1 cellular context compared by ENCODE assay signal in genomic region chr15:73991726-73992593, GRCh38.
TF ChIP-seq lines count a peak whose summit lies in the region.

TSS of gene STOML1 (minus strand) at chr15:73992295. CDS start at chr15:73992223, 72 bp downstream.

TF ChIP-seq in WTC11, 78 proteins besides CTCF, POLR2A, EP300 and RAD21 (continued from another document):
- TF ChIP-seq, protein P1, sequence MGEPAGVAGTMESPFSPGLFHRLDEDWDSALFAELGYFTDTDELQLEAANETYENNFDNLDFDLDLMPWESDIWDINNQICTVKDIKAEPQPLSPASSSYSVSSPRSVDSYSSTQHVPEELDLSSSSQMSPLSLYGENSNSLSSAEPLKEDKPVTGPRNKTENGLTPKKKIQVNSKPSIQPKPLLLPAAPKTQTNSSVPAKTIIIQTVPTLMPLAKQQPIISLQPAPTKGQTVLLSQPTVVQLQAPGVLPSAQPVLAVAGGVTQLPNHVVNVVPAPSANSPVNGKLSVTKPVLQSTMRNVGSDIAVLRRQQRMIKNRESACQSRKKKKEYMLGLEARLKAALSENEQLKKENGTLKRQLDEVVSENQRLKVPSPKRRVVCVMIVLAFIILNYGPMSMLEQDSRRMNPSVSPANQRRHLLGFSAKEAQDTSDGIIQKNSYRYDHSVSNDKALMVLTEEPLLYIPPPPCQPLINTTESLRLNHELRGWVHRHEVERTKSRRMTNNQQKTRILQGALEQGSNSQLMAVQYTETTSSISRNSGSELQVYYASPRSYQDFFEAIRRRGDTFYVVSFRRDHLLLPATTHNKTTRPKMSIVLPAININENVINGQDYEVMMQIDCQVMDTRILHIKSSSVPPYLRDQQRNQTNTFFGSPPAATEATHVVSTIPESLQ (CRISPR knock-in tag; IDR thresholded peaks at IDR 0.05) = no peak
- TF ChIP-seq JUN (CRISPR knock-in tag; IDR thresholded peaks at IDR 0.05) = no peak
- no peak for TF ChIP-seq AFF4 (CRISPR knock-in tag; IDR thresholded peaks at IDR 0.05; ENCODE audit: borderline replicate concordance)
- no peak for TF ChIP-seq MYBL2 (CRISPR knock-in tag; IDR thresholded peaks at IDR 0.05)
- peak; percentile 64; the same call in 1 of the 2 replicates for TF ChIP-seq FOXK1 (CRISPR knock-in tag; IDR thresholded peaks at IDR 0.05)
- no peak for TF ChIP-seq ZNF317 (CRISPR knock-in tag; IDR thresholded peaks at IDR 0.05; ENCODE audit: borderline replicate concordance, low read depth)
- TF ChIP-seq ZNF219 (CRISPR knock-in tag; IDR thresholded peaks at IDR 0.05; ENCODE audit: borderline replicate concordance) = no peak
- 0 out of 2 replicates have a peak, but pooled peaks have one; percentile 70 for TF ChIP-seq TEAD1 (CRISPR knock-in tag; IDR thresholded peaks at IDR 0.05)
- peak; percentile 83; the same call in 1 of the 2 replicates for TF ChIP-seq ETV6 (CRISPR knock-in tag; IDR thresholded peaks at IDR 0.05)
- TF ChIP-seq TEAD4 (CRISPR knock-in tag; IDR thresholded peaks at IDR 0.05) = no peak
- no peak for TF ChIP-seq ESRRA (CRISPR knock-in tag; IDR thresholded peaks at IDR 0.05; ENCODE audit: borderline replicate concordance)
- no peak for TF ChIP-seq ZNF671 (CRISPR knock-in tag; IDR thresholded peaks at IDR 0.05)
- no peak for TF ChIP-seq ATF3 (CRISPR knock-in tag; conservative IDR thresholded peaks at IDR 0.05)
- no peak for TF ChIP-seq ZNF138 (CRISPR knock-in tag; conservative IDR thresholded peaks at IDR 0.05)
- 0 out of 2 replicates have a peak, but pooled peaks have one; percentile 54 for TF ChIP-seq E2F5 (CRISPR knock-in tag; IDR thresholded peaks at IDR 0.05)
- no peak for TF ChIP-seq JAZF1 (CRISPR knock-in tag; IDR thresholded peaks at IDR 0.05)
- no peak for TF ChIP-seq EMX1 (CRISPR knock-in tag; IDR thresholded peaks at IDR 0.05)
- TF ChIP-seq NFYB (CRISPR knock-in tag; conservative IDR thresholded peaks at IDR 0.05; ENCODE audit: low read depth) = no peak
- no peak for TF ChIP-seq FOXP1 (CRISPR knock-in tag; IDR thresholded peaks at IDR 0.05; ENCODE audit: borderline replicate concordance)
- TF ChIP-seq, protein P2, sequence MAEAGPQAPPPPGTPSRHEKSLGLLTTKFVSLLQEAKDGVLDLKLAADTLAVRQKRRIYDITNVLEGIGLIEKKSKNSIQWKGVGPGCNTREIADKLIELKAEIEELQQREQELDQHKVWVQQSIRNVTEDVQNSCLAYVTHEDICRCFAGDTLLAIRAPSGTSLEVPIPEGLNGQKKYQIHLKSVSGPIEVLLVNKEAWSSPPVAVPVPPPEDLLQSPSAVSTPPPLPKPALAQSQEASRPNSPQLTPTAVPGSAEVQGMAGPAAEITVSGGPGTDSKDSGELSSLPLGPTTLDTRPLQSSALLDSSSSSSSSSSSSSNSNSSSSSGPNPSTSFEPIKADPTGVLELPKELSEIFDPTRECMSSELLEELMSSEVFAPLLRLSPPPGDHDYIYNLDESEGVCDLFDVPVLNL (CRISPR knock-in tag; IDR thresholded peaks at IDR 0.05; ENCODE audit: borderline replicate concordance, low read depth) = no peak
- TF ChIP-seq ZNF121 (CRISPR knock-in tag; IDR thresholded peaks at IDR 0.05) = no peak
- TF ChIP-seq ZNF396 (CRISPR knock-in tag; IDR thresholded peaks at IDR 0.05; ENCODE audit: borderline replicate concordance) = no peak
- TF ChIP-seq SMAD3 (CRISPR knock-in tag; IDR thresholded peaks at IDR 0.05; ENCODE audit: borderline replicate concordance) = no peak
- no peak for TF ChIP-seq STAT6 (CRISPR knock-in tag; conservative IDR thresholded peaks at IDR 0.05; ENCODE audit: low read depth)
- no peak for TF ChIP-seq ATF2 (CRISPR knock-in tag; IDR thresholded peaks at IDR 0.05; ENCODE audit: borderline replicate concordance, low read depth)
- TF ChIP-seq FOXJ3 (CRISPR knock-in tag; IDR thresholded peaks at IDR 0.05; ENCODE audit: borderline replicate concordance) = no peak
- TF ChIP-seq, protein P3, sequence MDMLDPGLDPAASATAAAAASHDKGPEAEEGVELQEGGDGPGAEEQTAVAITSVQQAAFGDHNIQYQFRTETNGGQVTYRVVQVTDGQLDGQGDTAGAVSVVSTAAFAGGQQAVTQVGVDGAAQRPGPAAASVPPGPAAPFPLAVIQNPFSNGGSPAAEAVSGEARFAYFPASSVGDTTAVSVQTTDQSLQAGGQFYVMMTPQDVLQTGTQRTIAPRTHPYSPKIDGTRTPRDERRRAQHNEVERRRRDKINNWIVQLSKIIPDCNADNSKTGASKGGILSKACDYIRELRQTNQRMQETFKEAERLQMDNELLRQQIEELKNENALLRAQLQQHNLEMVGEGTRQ (CRISPR knock-in tag; IDR thresholded peaks at IDR 0.05) = peak; percentile 40; the same call in 1 of the 2 replicates
- TF ChIP-seq, protein P4, sequence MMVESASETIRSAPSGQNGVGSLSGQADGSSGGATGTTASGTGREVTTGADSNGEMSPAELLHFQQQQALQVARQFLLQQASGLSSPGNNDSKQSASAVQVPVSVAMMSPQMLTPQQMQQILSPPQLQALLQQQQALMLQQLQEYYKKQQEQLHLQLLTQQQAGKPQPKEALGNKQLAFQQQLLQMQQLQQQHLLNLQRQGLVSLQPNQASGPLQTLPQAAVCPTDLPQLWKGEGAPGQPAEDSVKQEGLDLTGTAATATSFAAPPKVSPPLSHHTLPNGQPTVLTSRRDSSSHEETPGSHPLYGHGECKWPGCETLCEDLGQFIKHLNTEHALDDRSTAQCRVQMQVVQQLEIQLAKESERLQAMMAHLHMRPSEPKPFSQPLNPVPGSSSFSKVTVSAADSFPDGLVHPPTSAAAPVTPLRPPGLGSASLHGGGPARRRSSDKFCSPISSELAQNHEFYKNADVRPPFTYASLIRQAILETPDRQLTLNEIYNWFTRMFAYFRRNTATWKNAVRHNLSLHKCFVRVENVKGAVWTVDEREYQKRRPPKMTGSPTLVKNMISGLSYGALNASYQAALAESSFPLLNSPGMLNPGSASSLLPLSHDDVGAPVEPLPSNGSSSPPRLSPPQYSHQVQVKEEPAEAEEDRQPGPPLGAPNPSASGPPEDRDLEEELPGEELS (CRISPR knock-in tag; IDR thresholded peaks at IDR 0.05) = peak; percentile 46; the same call in 1 of the 2 replicates
- TF ChIP-seq, protein P5, sequence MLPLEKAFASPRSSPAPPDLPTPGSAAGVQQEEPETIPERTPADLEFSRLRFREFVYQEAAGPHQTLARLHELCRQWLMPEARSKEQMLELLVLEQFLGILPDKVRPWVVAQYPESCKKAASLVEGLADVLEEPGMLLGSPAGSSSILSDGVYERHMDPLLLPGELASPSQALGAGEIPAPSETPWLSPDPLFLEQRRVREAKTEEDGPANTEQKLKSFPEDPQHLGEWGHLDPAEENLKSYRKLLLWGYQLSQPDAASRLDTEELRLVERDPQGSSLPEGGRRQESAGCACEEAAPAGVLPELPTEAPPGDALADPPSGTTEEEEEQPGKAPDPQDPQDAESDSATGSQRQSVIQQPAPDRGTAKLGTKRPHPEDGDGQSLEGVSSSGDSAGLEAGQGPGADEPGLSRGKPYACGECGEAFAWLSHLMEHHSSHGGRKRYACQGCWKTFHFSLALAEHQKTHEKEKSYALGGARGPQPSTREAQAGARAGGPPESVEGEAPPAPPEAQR (CRISPR knock-in tag; IDR thresholded peaks at IDR 0.05) = no peak
- peak; percentile 93 for TF ChIP-seq SP1 (CRISPR knock-in tag; conservative IDR thresholded peaks at IDR 0.05)
- TF ChIP-seq, protein P6, sequence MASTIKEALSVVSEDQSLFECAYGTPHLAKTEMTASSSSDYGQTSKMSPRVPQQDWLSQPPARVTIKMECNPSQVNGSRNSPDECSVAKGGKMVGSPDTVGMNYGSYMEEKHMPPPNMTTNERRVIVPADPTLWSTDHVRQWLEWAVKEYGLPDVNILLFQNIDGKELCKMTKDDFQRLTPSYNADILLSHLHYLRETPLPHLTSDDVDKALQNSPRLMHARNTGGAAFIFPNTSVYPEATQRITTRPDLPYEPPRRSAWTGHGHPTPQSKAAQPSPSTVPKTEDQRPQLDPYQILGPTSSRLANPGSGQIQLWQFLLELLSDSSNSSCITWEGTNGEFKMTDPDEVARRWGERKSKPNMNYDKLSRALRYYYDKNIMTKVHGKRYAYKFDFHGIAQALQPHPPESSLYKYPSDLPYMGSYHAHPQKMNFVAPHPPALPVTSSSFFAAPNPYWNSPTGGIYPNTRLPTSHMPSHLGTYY (CRISPR knock-in tag; IDR thresholded peaks at IDR 0.05) = no peak
- TF ChIP-seq, protein P7, sequence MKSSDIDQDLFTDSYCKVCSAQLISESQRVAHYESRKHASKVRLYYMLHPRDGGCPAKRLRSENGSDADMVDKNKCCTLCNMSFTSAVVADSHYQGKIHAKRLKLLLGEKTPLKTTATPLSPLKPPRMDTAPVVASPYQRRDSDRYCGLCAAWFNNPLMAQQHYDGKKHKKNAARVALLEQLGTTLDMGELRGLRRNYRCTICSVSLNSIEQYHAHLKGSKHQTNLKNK (CRISPR knock-in tag; IDR thresholded peaks at IDR 0.05) = no peak
